Comparison of ENCODE assay signal across 25 cellular contexts in the genomic region with DNA sequence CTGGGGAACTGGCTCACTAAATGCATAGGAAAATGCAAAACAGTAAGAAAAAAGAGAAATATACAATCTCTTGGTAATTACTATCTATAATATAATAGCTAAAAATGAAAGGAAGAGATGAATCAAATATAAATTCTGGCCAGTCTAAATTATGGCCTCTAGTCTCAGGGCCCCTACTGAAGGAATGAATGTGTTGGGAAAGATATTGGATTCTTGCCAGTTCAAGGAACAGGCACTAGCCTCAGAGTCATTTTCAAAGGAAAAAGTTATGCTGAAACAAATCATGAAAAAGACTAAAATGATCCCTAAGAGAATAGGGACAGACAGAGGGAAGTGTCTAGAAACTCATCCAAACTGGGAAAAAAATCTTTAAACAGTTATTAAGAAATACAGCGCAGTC.
A peak's percentile ranks its signal among the peaks of the same experiment; 100 is the strongest.
DNase-seq lines count a peak whose midpoint lies in the region; ATAC-seq, FAIRE-seq and TF ChIP-seq lines count a peak whose summit lies in the region.
"Had no signal": no experiment of that assay in that cellular context is flagged by ENCODE, and none has a peak within 500 bp of the region (broad histone marks: within the 10 kb centered on the region; RNA-seq: fewer than 3 reads in every experiment).

No MANE protein-coding gene starts in this region.

- ATAC-seq in K562 (no peak), GM18868 (IDR thresholded peaks at IDR 0.05; ENCODE audit: unreplicated experiment) (no peak)
- ATAC-seq: GM23338 had no signal

- TF ChIP-seq RAD21 in K562 (CRISPR knock-in tag; conservative IDR thresholded peaks at IDR 0.05 in 1 of 2, IDR thresholded peaks at IDR 0.05 in 1 of 2) = no peak

- 100% methylated on average over 1 of the region's 1 CpG for WGBS in K562 (ENCODE audit: insufficient coverage, low coverage, missing lambda C conversion rate)

- H3K27me3 ChIP-seq in K562 (ENCODE audit: control insufficient read depth in 2 of 2, insufficient read depth in 2 of 2, low read length in 2 of 2) = no peaks in the 10 kb centered on the region
- no peaks in the 10 kb centered on the region for H3K27me3 ChIP-seq in CD8-positive, alpha-beta memory T cell (ENCODE audit: insufficient read depth, low read length, poor library complexity, severe bottlenecking)
- H3K27me3 ChIP-seq: BLaER1, MG63 had no signal

- no peak for TF ChIP-seq EP300 in K562 (IDR thresholded peaks at IDR 0.05; ENCODE audit: low read length)

- no peak overlapping the region for H3K9ac ChIP-seq in K562 (ENCODE audit: insufficient read depth in 1 of 2, low read depth in 2 of 2, low read length in 2 of 2)
- H3K9ac ChIP-seq: BLaER1, SK-N-SH had no signal

- no peaks in the 10 kb centered on the region for H3K4me1 ChIP-seq in K562 (replicated peaks in 1 of 2; ENCODE audit: control insufficient read depth in 2 of 2, insufficient read depth in 2 of 2, low read length in 2 of 2)
- no peaks in the 10 kb centered on the region for H3K4me1 ChIP-seq in CD8-positive, alpha-beta memory T cell (ENCODE audit: insufficient read depth, low read length)
- H3K4me1 ChIP-seq: BLaER1 had no signal

- no peak overlapping the region for H3K4me2 ChIP-seq in K562 (ENCODE audit: insufficient read depth, low read length)
- H3K4me2 ChIP-seq: BLaER1, GM23338, SK-N-SH had no signal

- no peak overlapping the region for H3K27ac ChIP-seq in K562 (ENCODE audit: extremely low read depth, low read depth, low read length)
- no peak overlapping the region for H3K27ac ChIP-seq in CD8-positive, alpha-beta memory T cell (ENCODE audit: low read depth, low read length)
- H3K27ac ChIP-seq: 22Rv1, BLaER1 had no signal

- H3K79me2 ChIP-seq in K562 (ENCODE audit: control insufficient read depth, insufficient read depth, low read length) = no peaks in the 10 kb centered on the region

- H3K36me3 Mint-ChIP-seq in CD8-positive, alpha-beta memory T cell = peaks cover 9 to 22% (median 20%) of the 10 kb centered on the region in 3 donors
- H3K36me3 Mint-ChIP-seq in osteocyte (ENCODE audit: unreplicated experiment) = peaks cover 29% of the 10 kb centered on the region

- no TSS peak for BruUV-seq in K562 (replicated peaks; lab: Mats Ljungman, UMichigan)

- no peaks in the 10 kb centered on the region for H3K9me3 ChIP-seq in K562 (replicated peaks; ENCODE audit: control insufficient read depth, insufficient read depth, low read depth, low read length)
- H3K9me3 ChIP-seq in CD8-positive, alpha-beta memory T cell (ENCODE audit: low read length) = no peaks in the 10 kb centered on the region
- H3K9me3 ChIP-seq: BLaER1, MG63, SK-N-SH had no signal

- no peak overlapping the region for H3K4me3 Mint-ChIP-seq in CD8-positive, alpha-beta memory T cell
- no peak overlapping the region for H3K4me3 Mint-ChIP-seq in osteocyte (ENCODE audit: unreplicated experiment)
- H3K4me3 Mint-ChIP-seq: CD4-positive, alpha-beta T cell; GM23338; H9 had no signal

- in situ Hi-C loops in K562 (cut with MboI) = no loop called here

- no peak overlapping the region for H3K4me3 ChIP-seq in K562
- H3K4me3 ChIP-seq in CD8-positive, alpha-beta memory T cell (ENCODE audit: low read length) = no peak overlapping the region
- H3K4me3 ChIP-seq: BLaER1, GM23338, MG63 had no signal

- peak overlapping the region in 1 of 8 donors; percentile 29 for H3K27ac Mint-ChIP-seq in CD8-positive, alpha-beta memory T cell
- H3K27ac Mint-ChIP-seq in osteocyte (ENCODE audit: unreplicated experiment) = no peak overlapping the region
- H3K27ac Mint-ChIP-seq: CD4-positive, alpha-beta T cell; GM23338 had no signal

- no peaks in the 10 kb centered on the region for H3K9me3 Mint-ChIP-seq in CD8-positive, alpha-beta memory T cell
- H3K9me3 Mint-ChIP-seq in osteocyte (ENCODE audit: unreplicated experiment) = peaks cover 11% of the 10 kb centered on the region
- H3K9me3 Mint-ChIP-seq: CD4-positive, alpha-beta T cell; GM23338; H9 had no signal

- no peaks in the 10 kb centered on the region for H3K4me1 Mint-ChIP-seq in CD8-positive, alpha-beta memory T cell
- no peaks in the 10 kb centered on the region for H3K4me1 Mint-ChIP-seq in osteocyte (ENCODE audit: unreplicated experiment)
- H3K4me1 Mint-ChIP-seq: GM23338, H9 had no signal

- H4K20me1 ChIP-seq in K562 (replicated peaks; ENCODE audit: control insufficient read depth, insufficient read depth, low read length) = no peaks in the 10 kb centered on the region
- H4K20me1 ChIP-seq: BLaER1 had no signal

- H3K9me1 ChIP-seq in K562 (ENCODE audit: control insufficient read depth, insufficient read depth, low read length) = no peaks in the 10 kb centered on the region

- TF ChIP-seq POLR2A in K562 (conservative IDR thresholded peaks at IDR 0.05) = no peak

- POLR2A ChIA-PET in K562 (lab: Yijun Ruan, JAX) = no interaction called here
- POLR2A ChIA-PET in CD8-positive, alpha-beta memory T cell (lab: Charles Lee) = no interaction called here

- H2AFZ ChIP-seq in K562 (ENCODE audit: low read depth, low read length) = no peak overlapping the region
- H2AFZ ChIP-seq: GM23338 had no signal

- H3K27me3 Mint-ChIP-seq in CD8-positive, alpha-beta memory T cell = no peaks in the 10 kb centered on the region
- no peaks in the 10 kb centered on the region for H3K27me3 Mint-ChIP-seq in osteocyte (ENCODE audit: unreplicated experiment)
- H3K27me3 Mint-ChIP-seq: CD4-positive, alpha-beta T cell had no signal

- DNase-seq in DMS 273 (lab: John Stamatoyannopoulos, UW; ENCODE audit: unreplicated experiment) (peak; percentile 11), DMS 273 treated with DMSO at 0.1 percent for 48 hours (lab: John Stamatoyannopoulos, UW) (no peak), K562 (ENCODE audit: extremely low read depth in 1 of 4, low spot score in 3 of 4) (no peak), fibroblast of peridontal ligament (ENCODE audit: extremely low read depth) (peak; percentile 41), osteocyte (ENCODE audit: extremely low spot score, unreplicated experiment) (no peak)
- DNase-seq in CD8-positive, alpha-beta memory T cell = no peak
- DNase-seq: CD4-positive, alpha-beta T cell; COR-L47; DMS79 treated with DMSO at 0.1 percent for 48 hours; H9; KBM-7; MG63; NCI-H1105 treated with DMSO at 0.1 percent for 48 hours; NCI-H146; NCI-H1930; NCI-H446; NCI-H524 treated with DMSO at 0.1 percent for 48 hours; NCI-H774; SK-N-SH had no signal

- no peaks in the 10 kb centered on the region for H3K36me3 ChIP-seq in K562 (ENCODE audit: control insufficient read depth, insufficient read depth, low read length)
- no peaks in the 10 kb centered on the region for H3K36me3 ChIP-seq in CD8-positive, alpha-beta memory T cell (ENCODE audit: insufficient read depth, low read length)
- H3K36me3 ChIP-seq: MG63 had no signal

- FAIRE-seq in K562 (lab: Jason Lieb, UNC) = no peak
- FAIRE-seq: HTR-8/SVneo, RCC 7860 had no signal

- intact Hi-C loops in K562 (cut with micrococcal nuclease) = no loop called here

- CTCF ChIA-PET in K562 (lab: Yijun Ruan, JAX; ENCODE audit: low intra/inter-chr PET ratio) = no interaction called here
- CTCF ChIA-PET in CD8-positive, alpha-beta memory T cell (lab: Charles Lee) = no interaction called here

- no peak for TF ChIP-seq CTCF in K562 (IDR thresholded peaks at IDR 0.05 in 2 of 3, conservative IDR thresholded peaks at IDR 0.05 in 1 of 3; ENCODE audit: insufficient read depth in 2 of 3, low read depth in 1 of 3, low read length in 3 of 3)
- TF ChIP-seq CTCF in osteocyte (IDR thresholded peaks at IDR 0.05) = no peak

TF ChIP-seq in K562, 482 proteins besides CTCF, POLR2A, EP300 and RAD21:
- TF ChIP-seq GABPA (tag; conservative IDR thresholded peaks at IDR 0.05; ENCODE audit: low read depth) (no peak), NFIC (IDR thresholded peaks at IDR 0.05) (0 out of 2 replicates have a peak, but pooled peaks have one; percentile 22), ZFP30 (CRISPR knock-in tag; IDR thresholded peaks at IDR 0.05; ENCODE audit: borderline replicate concordance) (no peak), NFE2 (IDR thresholded peaks at IDR 0.05; ENCODE audit: low read depth) (no peak), NFE2L1 (tag; IDR thresholded peaks at IDR 0.05; ENCODE audit: borderline replicate concordance, low read depth) (no peak), HMG20A (CRISPR knock-in tag; conservative IDR thresholded peaks at IDR 0.05) (no peak), TCF7 (IDR thresholded peaks at IDR 0.05; ENCODE audit: borderline replicate concordance) (no peak)
- TF ChIP-seq, protein P1, sequence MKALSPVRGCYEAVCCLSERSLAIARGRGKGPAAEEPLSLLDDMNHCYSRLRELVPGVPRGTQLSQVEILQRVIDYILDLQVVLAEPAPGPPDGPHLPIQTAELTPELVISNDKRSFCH (CRISPR knock-in tag; IDR thresholded peaks at IDR 0.05) = no peak
- TF ChIP-seq, protein P1 (tag; IDR thresholded peaks at IDR 0.05) = no peak
- TF ChIP-seq, protein P2, sequence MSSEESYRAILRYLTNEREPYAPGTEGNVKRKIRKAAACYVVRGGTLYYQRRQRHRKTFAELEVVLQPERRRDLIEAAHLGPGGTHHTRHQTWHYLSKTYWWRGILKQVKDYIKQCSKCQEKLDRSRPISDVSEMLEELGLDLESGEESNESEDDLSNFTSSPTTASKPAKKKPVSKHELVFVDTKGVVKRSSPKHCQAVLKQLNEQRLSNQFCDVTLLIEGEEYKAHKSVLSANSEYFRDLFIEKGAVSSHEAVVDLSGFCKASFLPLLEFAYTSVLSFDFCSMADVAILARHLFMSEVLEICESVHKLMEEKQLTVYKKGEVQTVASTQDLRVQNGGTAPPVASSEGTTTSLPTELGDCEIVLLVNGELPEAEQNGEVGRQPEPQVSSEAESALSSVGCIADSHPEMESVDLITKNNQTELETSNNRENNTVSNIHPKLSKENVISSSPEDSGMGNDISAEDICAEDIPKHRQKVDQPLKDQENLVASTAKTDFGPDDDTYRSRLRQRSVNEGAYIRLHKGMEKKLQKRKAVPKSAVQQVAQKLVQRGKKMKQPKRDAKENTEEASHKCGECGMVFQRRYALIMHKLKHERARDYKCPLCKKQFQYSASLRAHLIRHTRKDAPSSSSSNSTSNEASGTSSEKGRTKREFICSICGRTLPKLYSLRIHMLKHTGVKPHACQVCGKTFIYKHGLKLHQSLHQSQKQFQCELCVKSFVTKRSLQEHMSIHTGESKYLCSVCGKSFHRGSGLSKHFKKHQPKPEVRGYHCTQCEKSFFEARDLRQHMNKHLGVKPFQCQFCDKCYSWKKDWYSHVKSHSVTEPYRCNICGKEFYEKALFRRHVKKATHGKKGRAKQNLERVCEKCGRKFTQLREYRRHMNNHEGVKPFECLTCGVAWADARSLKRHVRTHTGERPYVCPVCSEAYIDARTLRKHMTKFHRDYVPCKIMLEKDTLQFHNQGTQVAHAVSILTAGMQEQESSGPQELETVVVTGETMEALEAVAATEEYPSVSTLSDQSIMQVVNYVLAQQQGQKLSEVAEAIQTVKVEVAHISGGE (CRISPR knock-in tag; IDR thresholded peaks at IDR 0.05) = no peak

Comparison
In these comparisons a context has a peak if more than half of its experiments do, and no peak if none do; other contexts are left out.
1. DNase-seq: peak in DMS 273 (single experiment) and fibroblast of peridontal ligament (single experiment); none in DMS 273 treated with DMSO at 0.1 percent for 48 hours (single experiment), K562 (0 of 4), CD8-positive, alpha-beta memory T cell (0 of 5) and osteocyte (single experiment).